ENCODE assay signal across 12 cellular contexts in the genomic region with DNA sequence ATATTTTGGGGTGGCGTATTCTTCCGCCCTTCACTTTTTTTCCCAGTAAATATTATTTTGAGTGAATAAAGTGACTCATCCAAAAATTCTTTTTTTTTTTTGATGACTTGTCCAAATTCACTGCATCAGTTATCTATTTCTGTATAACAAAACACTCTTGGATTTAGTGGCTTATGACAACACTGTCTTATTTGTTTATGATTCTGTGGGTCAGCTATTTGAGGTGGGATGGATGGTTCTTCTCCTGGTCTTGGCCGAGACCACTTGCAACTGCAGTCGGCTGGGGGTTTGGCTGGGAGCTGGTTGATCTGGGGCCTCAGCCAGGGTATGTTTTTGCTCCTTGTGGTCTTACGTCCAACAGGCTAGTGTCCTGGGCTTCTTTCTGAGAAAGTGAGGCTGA. TPM values are rescaled to one million over a fixed set of nuclear protein-coding genes. Genes with fewer than 3 reads are reported as not detected.
DNase-seq lines count a peak whose midpoint lies in the region; ATAC-seq, FAIRE-seq and TF ChIP-seq lines count a peak whose summit lies in the region.
"Had no signal": no experiment of that assay in that cellular context is flagged by ENCODE, and none has a peak within 500 bp of the region (broad histone marks: within the 10 kb centered on the region; RNA-seq: fewer than 3 reads in every experiment).

No MANE protein-coding gene starts in this region.

- intact Hi-C loops in right cardiac atrium (cut with DNase I) (loop anchor here in 2 of 4 donors (10.0 kb wide), 2 partner anchors 45 to 65 kb away; a partner anchor contains a TSS), gastrocnemius medialis (cut with DNase I; ENCODE audit: low total_unique reads) (no loop called here)

- H3K27me3 ChIP-seq in astrocyte (ENCODE audit: insufficient read depth, low read length), result no peaks in the 10 kb centered on the region
- H3K27me3 ChIP-seq in right cardiac atrium (ENCODE audit: control insufficient read depth, insufficient read depth), result no peaks in the 10 kb centered on the region
- no peaks in the 10 kb centered on the region for H3K27me3 ChIP-seq in gastrocnemius medialis

- peak overlapping the region; percentile 100 for H3K27ac Mint-ChIP-seq in astrocyte (ENCODE audit: unreplicated experiment)
- H3K27ac Mint-ChIP-seq: activated naive CD8-positive, alpha-beta T cell treated with anti-CD3 and anti-CD28 coated beads, Interleukin-2, amount 50 U/mL, for 24 hours had no signal

- H3K9me3 ChIP-seq in astrocyte (ENCODE audit: insufficient read depth, low read depth, low read length) (no peaks in the 10 kb centered on the region), right cardiac atrium (ENCODE audit: control insufficient read depth, low read length) (no peaks in the 10 kb centered on the region), gastrocnemius medialis (no peaks in the 10 kb centered on the region)

- no peak for TF ChIP-seq POLR2A in gastrocnemius medialis (IDR thresholded peaks at IDR 0.05)

- in situ Hi-C loops in gastrocnemius medialis (cut with MboI; ENCODE audit: low sequenced_read_pairs in 4 of 4), result no loop called here

- no peak overlapping the region for H3K4me3 ChIP-seq in astrocyte (ENCODE audit: insufficient read depth, low read depth, low read length)
- no peak overlapping the region for H3K4me3 ChIP-seq in right cardiac atrium (ENCODE audit: low read length)
- H3K4me3 ChIP-seq in gastrocnemius medialis, result no peak overlapping the region

- H3K4me1 Mint-ChIP-seq in astrocyte (ENCODE audit: low read depth, unreplicated experiment), result peaks cover 50% of the 10 kb centered on the region
- H3K4me1 Mint-ChIP-seq: activated naive CD8-positive, alpha-beta T cell treated with anti-CD3 and anti-CD28 coated beads, Interleukin-2, amount 50 U/mL, for 24 hours had no signal

- H3K9me3 Mint-ChIP-seq in astrocyte (ENCODE audit: unreplicated experiment), result peaks cover 2% of the 10 kb centered on the region
- H3K9me3 Mint-ChIP-seq: activated naive CD8-positive, alpha-beta T cell treated with anti-CD3 and anti-CD28 coated beads, Interleukin-2, amount 50 U/mL, for 24 hours had no signal

- no peaks in the 10 kb centered on the region for H3K36me3 Mint-ChIP-seq in astrocyte (ENCODE audit: low read depth, unreplicated experiment)

- H3K9ac ChIP-seq in astrocyte (ENCODE audit: low read length), result peak overlapping the region; percentile 78

- no peaks in the 10 kb centered on the region for H3K79me2 ChIP-seq in astrocyte (ENCODE audit: insufficient read depth, low read length)

- TF ChIP-seq CTCF in astrocyte (IDR thresholded peaks at IDR 0.05; ENCODE audit: insufficient read depth, low read depth, low read length) (no peak), gastrocnemius medialis (IDR thresholded peaks at IDR 0.05 in 4 of 5, conservative IDR thresholded peaks at IDR 0.05 in 1 of 5) (no peak)

- 52% methylated on average over 5 of the region's 5 CpGs for WGBS in right cardiac atrium

- H3K27me3 Mint-ChIP-seq in astrocyte (ENCODE audit: low read depth, unreplicated experiment), result no peaks in the 10 kb centered on the region
- H3K27me3 Mint-ChIP-seq: activated naive CD8-positive, alpha-beta T cell treated with anti-CD3 and anti-CD28 coated beads, Interleukin-2, amount 50 U/mL, for 24 hours had no signal

- ATAC-seq in right cardiac atrium (no peak), gastrocnemius medialis (no peak), HG03159 (IDR thresholded peaks at IDR 0.05; ENCODE audit: unreplicated experiment) (no peak)
- ATAC-seq: activated naive CD8-positive, alpha-beta T cell treated with anti-CD3 and anti-CD28 coated beads, Interleukin-2, amount 50 U/mL, for 24 hours had no signal

- peaks cover 41% of the 10 kb centered on the region for H3K4me1 ChIP-seq in astrocyte (ENCODE audit: insufficient read depth, low read length)
- H3K4me1 ChIP-seq in right cardiac atrium (ENCODE audit: control insufficient read depth, insufficient read depth, low read length), result peaks cover 10% of the 10 kb centered on the region
- peaks cover 56% of the 10 kb centered on the region in 2 donors for H3K4me1 ChIP-seq in gastrocnemius medialis

- H3K27ac ChIP-seq in astrocyte (ENCODE audit: low read depth, low read length) (peak overlapping the region; percentile 95), right cardiac atrium (ENCODE audit: low read length) (peak overlapping the region; percentile 75), gastrocnemius medialis (peak overlapping the region; percentile 84 to 89 (median 89))

- FAIRE-seq in astrocyte (lab: Jason Lieb, UNC) (no peak), RCC 7860 (lab: Jason Lieb, UNC) (no peak)

- no peak overlapping the region for H3K4me3 Mint-ChIP-seq in astrocyte (ENCODE audit: unreplicated experiment)
- H3K4me3 Mint-ChIP-seq: activated naive CD8-positive, alpha-beta T cell treated with anti-CD3 and anti-CD28 coated beads, Interleukin-2, amount 50 U/mL, for 24 hours had no signal

- no peak overlapping the region for H2AFZ ChIP-seq in astrocyte (ENCODE audit: low read depth, low read length)

- peak overlapping the region; percentile 87 for H3K4me2 ChIP-seq in astrocyte (ENCODE audit: low read length)

- no peaks in the 10 kb centered on the region for H3K36me3 ChIP-seq in astrocyte (ENCODE audit: insufficient read depth, low read length)
- H3K36me3 ChIP-seq in gastrocnemius medialis, result no peaks in the 10 kb centered on the region

- H4K20me1 ChIP-seq in astrocyte (ENCODE audit: insufficient read depth, low read length), result no peaks in the 10 kb centered on the region

- DNase-seq in AG08396 (ENCODE audit: low spot score) (peak; percentile 20), astrocyte (ENCODE audit: low read depth) (peak; percentile 78), right cardiac atrium (peak; percentile 22 to 76 (median 74)), gastrocnemius medialis (no peak), NOMO-1 (lab: John Stamatoyannopoulos, UW; ENCODE audit: unreplicated experiment in 2 of 2) (no peak), kidney glomerular epithelial cell (lab: John Stamatoyannopoulos, UW) (no peak), RCC 7860 (ENCODE audit: low spot score) (no peak)
- DNase-seq: activated CD4-positive, alpha-beta T cell treated with anti-CD3 and anti-CD28 coated beads, Interleukin-2, amount 50 U/mL, for 1 hour; activated naive CD8-positive, alpha-beta T cell treated with anti-CD3 and anti-CD28 coated beads, Interleukin-2, amount 50 U/mL, for 24 hours; NCI-H510A treated with DMSO at 0.1 percent for 48 hours; stimulated activated naive CD4-positive, alpha-beta T cell treated with Interleukin-2 at 50 U/mL for 16 hours had no signal

RNA-seq across cellular contexts. Expression of a gene that starts 39.9 kb away (rescaled TPM):
- total RNA-seq in astrocyte, result 90.0 and 92.4 TPM in 2 replicates
- total RNA-seq in right cardiac atrium, result 10 to 100 TPM; 49.8 to 59.0 (median 53.0) TPM
- 39.8 TPM for polyA plus RNA-seq in right cardiac atrium
- total RNA-seq in gastrocnemius medialis, result 10 to 100 TPM; 20.4 to 49.9 (median 26.5) TPM

Comparison
In these comparisons a context has a peak if more than half of its experiments do, and no peak if none do; other contexts are left out.
1. DNase-seq: peak in AG08396 (single experiment), astrocyte (single experiment) and right cardiac atrium (3 of 3); none in gastrocnemius medialis (0 of 2), NOMO-1 (0 of 2), kidney glomerular epithelial cell (single experiment) and RCC 7860 (single experiment).
2. Peak in every context shown above with its lines, with median percentiles within 50 percentile points of each other: H3K27ac ChIP-seq.